ENCODE assay signal across 28 cellular contexts in genomic region chr14:92941531-92941930, GRCh38. TPM values are rescaled to one million over a fixed set of nuclear protein-coding genes. Genes with fewer than 3 reads are reported as not detected.
"Had no signal": no experiment of that assay in that cellular context is flagged by ENCODE, and none has a peak within 500 bp of the region (broad histone marks: within the 10 kb centered on the region; RNA-seq: fewer than 3 reads in every experiment).

No MANE protein-coding gene starts in this region.

- H3K27me3 ChIP-seq: neural progenitor cell, ovary, right atrium auricular region, right lobe of liver, suprapubic skin, tibial nerve, uterus had no signal

- H3K36me3 ChIP-seq: neural progenitor cell, ovary, right lobe of liver, uterus had no signal

- H3K27me3 Mint-ChIP-seq: naive B cell; progenitor cell of endocrine pancreas; stimulated activated naive CD8-positive, alpha-beta T cell treated with anti-CD3 and anti-CD28 coated beads, Interleukin-15, Interleukin-2, amounts not matched to agents 100 ng/mL and 50 ng/mL, for 24 hours; type B pancreatic cell had no signal

- H3K4me3 ChIP-seq: left ventricle myocardium inferior, lung, neural progenitor cell, ovary, right atrium auricular region, right lobe of liver, smooth muscle cell, suprapubic skin, tibial nerve, uterus had no signal

- H3K36me3 Mint-ChIP-seq: natural killer cell, type B pancreatic cell had no signal

- ATAC-seq: natural killer cell had no signal

- H3K4me1 Mint-ChIP-seq: mesothelial cell of epicardium, nephron progenitor cell, neural progenitor cell had no signal

- H3K4me2 ChIP-seq: neural progenitor cell, smooth muscle cell had no signal

- H3K9ac ChIP-seq: neural progenitor cell had no signal

- DNase-seq: islet precursor cell; left ventricle myocardium inferior; mesendoderm; naive B cell; natural killer cell; nephron progenitor cell; ovary; right lobe of liver; stimulated activated CD4-positive, alpha-beta T cell treated with anti-CD3 and anti-CD28 coated beads, Interleukin-15, amount 100 ng/mL, for 24 hours; stimulated activated CD4-positive, alpha-beta T cell treated with anti-CD3 and anti-CD28 coated beads, Interleukin-2, amount 100 ng/mL, for 24 hours; stimulated activated CD4-positive, alpha-beta T cell treated with anti-CD3 and anti-CD28 coated beads, Interleukin-4, amount 100 ng/mL, for 1 hour; stimulated activated naive CD4-positive, alpha-beta T cell; uterus had no signal

- H2AFZ ChIP-seq: neural progenitor cell had no signal

- H3K9me3 ChIP-seq: left ventricle myocardium inferior, ovary, right atrium auricular region, right lobe of liver, suprapubic skin, tibial nerve, uterus had no signal

- H3K4me3 Mint-ChIP-seq: mesothelial cell of epicardium; naive B cell; natural killer cell; nephron progenitor cell; neural progenitor cell; stimulated activated naive CD8-positive, alpha-beta T cell treated with anti-CD3 and anti-CD28 coated beads, Interleukin-15, Interleukin-2, amounts not matched to agents 100 ng/mL and 50 ng/mL, for 24 hours; type B pancreatic cell had no signal

- H3K9me3 Mint-ChIP-seq: mesothelial cell of epicardium; naive B cell; natural killer cell; nephron progenitor cell; neural progenitor cell; stimulated activated naive CD8-positive, alpha-beta T cell treated with anti-CD3 and anti-CD28 coated beads, Interleukin-15, Interleukin-2, amounts not matched to agents 100 ng/mL and 50 ng/mL, for 24 hours; type B pancreatic cell had no signal

- H3K27ac Mint-ChIP-seq: mesothelial cell of epicardium; natural killer cell; nephron progenitor cell; progenitor cell of endocrine pancreas; stimulated activated naive CD8-positive, alpha-beta T cell treated with anti-CD3 and anti-CD28 coated beads, Interleukin-15, Interleukin-2, amounts not matched to agents 100 ng/mL and 50 ng/mL, for 24 hours; type B pancreatic cell had no signal

- H3K4me1 ChIP-seq: neural progenitor cell, uterus had no signal

- H3K27ac ChIP-seq: left ventricle myocardium inferior, neural progenitor cell, ovary, right atrium auricular region, right lobe of liver, suprapubic skin, tibial nerve, uterus had no signal

RNA-seq across cellular contexts. Expression of gene CHGA, which starts 18.6 kb away (rescaled TPM):
- total RNA-seq: kidney epithelial cell, left ventricle myocardium inferior, mesothelial cell of epicardium, mononuclear cell, natural killer cell, pulmonary artery endothelial cell, renal cortical epithelial cell, right atrium auricular region, smooth muscle cell, tibial nerve, ureter had no signal
- polyA plus RNA-seq: smooth muscle cell had no signal
